ENCODE assay signal across 23 cellular contexts in genomic region chr10:75176046-75176445, GRCh38.
"Had no signal": no experiment of that assay in that cellular context is flagged by ENCODE, and none has a peak within 500 bp of the region (broad histone marks: within the 10 kb centered on the region; RNA-seq: fewer than 3 reads in every experiment).

No MANE protein-coding gene starts in this region.

- DNase-seq: dorsolateral prefrontal cortex; effector CD4-positive, alpha-beta T cell; endodermal cell; foreskin keratinocyte; heart right ventricle; hippocampal formation; left ventricle myocardium superior; lower lobe of right lung; nucleus accumbens; right cardiac atrium; sigmoid colon; stimulated activated CD4-positive, alpha-beta T cell treated with anti-CD3 and anti-CD28 coated beads, Interleukin-2, amount 100 ng/mL, for 24 hours; stimulated activated CD4-positive, alpha-beta T cell treated with anti-CD3 and anti-CD28 coated beads, Interleukin-4, amount 100 ng/mL, for 24 hours; stimulated activated naive CD4-positive, alpha-beta T cell treated with Interleukin-2 at 50 U/mL for 16 hours; stomach; thyroid gland; trophoblast cell had no signal

- H3K4me1 Mint-ChIP-seq: endodermal cell, nephron had no signal

- H3K9me3 Mint-ChIP-seq: endodermal cell; nephron; stimulated activated effector memory CD8-positive, alpha-beta T cell treated with anti-CD3 and anti-CD28 coated beads, Interleukin-12 subunit alpha, Interleukin-12 subunit beta, amount 100 ng/mL, for 72 hours had no signal

- H3K27ac Mint-ChIP-seq: endodermal cell; nephron; stimulated activated effector memory CD8-positive, alpha-beta T cell treated with anti-CD3 and anti-CD28 coated beads, Interleukin-12 subunit alpha, Interleukin-12 subunit beta, amount 100 ng/mL, for 72 hours had no signal

- ATAC-seq: foreskin keratinocyte; gastroesophageal sphincter; heart right ventricle; left ventricle myocardium superior; right cardiac atrium; stimulated activated effector memory CD8-positive, alpha-beta T cell treated with anti-CD3 and anti-CD28 coated beads, Interleukin-12 subunit alpha, Interleukin-12 subunit beta, amount 100 ng/mL, for 72 hours had no signal

- FAIRE-seq: colon, endothelial cell of umbilical vein, keratinocyte had no signal

- H3K4me3 Mint-ChIP-seq: endodermal cell; nephron; stimulated activated effector memory CD8-positive, alpha-beta T cell treated with anti-CD3 and anti-CD28 coated beads, Interleukin-12 subunit alpha, Interleukin-12 subunit beta, amount 100 ng/mL, for 72 hours had no signal
